Comparison of ENCODE assay signal across 2 cellular contexts in genomic region chr1:220698607-220699016, GRCh38.
TF ChIP-seq lines count a peak whose summit lies in the region.

No MANE protein-coding gene starts in this region.

TF ChIP-seq in endothelial cell of umbilical vein, 7 proteins besides CTCF, POLR2A, EP300 and RAD21 (continued from another document):
- TF ChIP-seq MAX (IDR thresholded peaks at IDR 0.05; ENCODE audit: insufficient read depth, insufficient read length) (no peak), MYC (IDR thresholded peaks at IDR 0.05; ENCODE audit: low read depth, low read length) (no peak)

TF ChIP-seq in liver, 16 proteins besides CTCF, POLR2A, EP300 and RAD21 (continued from another document):
- TF ChIP-seq REST (IDR thresholded peaks at IDR 0.05) (no peak), SP1 (IDR thresholded peaks at IDR 0.05) (no peak)
